31 cellular contexts compared by ENCODE assay signal in genomic region chr6:121680058-121680457, GRCh38.
"Had no signal": no experiment of that assay in that cellular context is flagged by ENCODE, and none has a peak within 500 bp of the region (broad histone marks: within the 10 kb centered on the region; RNA-seq: fewer than 3 reads in every experiment).

No MANE protein-coding gene starts in this region.

- H3K4me3 ChIP-seq: adrenal gland, body of pancreas, coronary artery, dorsolateral prefrontal cortex, pancreas, prostate gland, skin epidermis, thoracic aorta, uterus had no signal

- DNase-seq: activated CD4-positive, alpha-beta T cell treated with anti-CD3 and anti-CD28 coated beads for 36 hours; activated CD4-positive, CD25-positive, alpha-beta regulatory T cell; activated CD8-positive, alpha-beta T cell treated with anti-CD3 and anti-CD28 coated beads, Interleukin-2, amount 10 ng/mL, durations not matched to agents 7 days and 5 days; activated effector memory CD4-positive, alpha-beta T cell treated with Interleukin-2 at 50 U/mL for 16 hours; activated naive CD4-positive, alpha-beta T cell treated with Interleukin-2 at 50 U/mL for 16 hours; activated naive CD8-positive, alpha-beta T cell treated with anti-CD3 and anti-CD28 coated beads for 36 hours; activated T-cell treated with anti-CD3 and anti-CD28 coated beads for 4 hours; adrenal gland; aorta; body of pancreas; cerebellar nuclear complex; dorsolateral prefrontal cortex; effector memory CD4-positive, alpha-beta T cell; erythroblast; foreskin fibroblast; head of caudate nucleus; hippocampal formation; immature natural killer cell; midbrain; naive thymus-derived CD4-positive, alpha-beta T cell; nucleus accumbens; pancreas; retina; stimulated activated CD4-positive, alpha-beta T cell treated with anti-CD3 and anti-CD28 coated beads, Interleukin-12 subunit alpha, Interleukin-12 subunit beta, amount 100 ng/mL, for 4 hours; stimulated activated CD4-positive, alpha-beta T cell treated with anti-CD3 and anti-CD28 coated beads, Interleukin-4, amount 100 ng/mL, for 1 hour; trophoblast cell; uterus had no signal

- H3K4me1 ChIP-seq: adrenal gland, body of pancreas, pancreas, prostate gland, uterus had no signal

- H3K27ac ChIP-seq: adrenal gland, body of pancreas, coronary artery, dorsolateral prefrontal cortex, pancreas, prostate gland, skin epidermis, thoracic aorta, uterus had no signal

- H3K9me3 ChIP-seq: adrenal gland, body of pancreas, pancreas, prostate gland, thoracic aorta, uterus had no signal

- H3K27me3 ChIP-seq: adrenal gland, body of pancreas, pancreas, uterus had no signal

- H3K36me3 ChIP-seq: adrenal gland, pancreas, prostate gland, thoracic aorta, uterus had no signal
